ENCODE assay signal across 1 cellular context in genomic region chr6:130933712-130934200, GRCh38.
TF ChIP-seq lines count a peak whose summit lies in the region.

No MANE protein-coding gene starts in this region.

TF ChIP-seq in HepG2, 621 proteins besides CTCF, POLR2A, EP300 and RAD21 (continued from another document):
- TF ChIP-seq CBX2 (IDR thresholded peaks at IDR 0.05; ENCODE audit: low read depth, low read length) (no peak), CBX2 (CRISPR knock-in tag; IDR thresholded peaks at IDR 0.05; ENCODE audit: low read depth) (no peak), NCOA2 (CRISPR knock-in tag; IDR thresholded peaks at IDR 0.05) (peak; percentile 99)
